Comparison of ENCODE assay signal across 1 cellular context in the genomic region with DNA sequence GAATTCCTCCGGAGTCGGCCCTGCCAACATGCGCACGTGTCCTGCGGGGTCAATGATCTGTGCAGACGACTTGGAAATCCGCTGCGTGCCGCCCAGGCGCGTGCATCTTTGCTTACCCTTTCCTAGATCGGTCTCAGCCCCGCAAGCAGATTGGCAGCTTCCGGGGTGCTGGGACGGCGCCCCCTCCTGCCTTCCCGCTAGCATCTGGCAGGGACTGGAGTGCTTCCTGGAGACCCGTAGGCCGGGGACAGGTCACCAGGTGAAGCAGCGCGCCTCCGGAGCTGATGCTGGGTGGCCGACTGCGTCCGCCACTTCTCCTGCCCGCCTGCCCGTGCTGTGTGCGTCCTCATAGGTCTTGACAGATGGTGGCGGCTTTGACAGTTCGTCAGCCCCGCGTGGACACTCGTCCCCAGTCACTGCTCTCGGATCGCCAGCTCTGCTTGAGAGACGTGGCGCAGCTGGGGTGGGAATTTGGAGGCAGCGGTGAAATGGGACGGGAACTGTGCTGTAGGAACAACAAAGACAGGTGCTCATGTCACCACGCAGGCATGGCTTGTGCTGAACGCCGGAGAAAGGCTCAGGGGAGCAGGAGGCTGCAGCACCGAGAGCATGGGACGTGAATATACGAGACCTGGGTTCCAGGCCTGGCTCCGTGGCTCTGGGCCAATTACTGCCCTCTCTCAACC.
TF ChIP-seq lines count a peak whose summit lies in the region.

No MANE protein-coding gene starts in this region.

TF ChIP-seq in WTC11, 78 proteins besides CTCF, POLR2A, EP300 and RAD21 (continued from another document):
- 0 out of 2 replicates have a peak, but pooled peaks have one; percentile 67 for TF ChIP-seq TP53 (CRISPR knock-in tag; IDR thresholded peaks at IDR 0.05)
- no peak for TF ChIP-seq NFYB (CRISPR knock-in tag; conservative IDR thresholded peaks at IDR 0.05; ENCODE audit: low read depth)
- TF ChIP-seq, protein P1, sequence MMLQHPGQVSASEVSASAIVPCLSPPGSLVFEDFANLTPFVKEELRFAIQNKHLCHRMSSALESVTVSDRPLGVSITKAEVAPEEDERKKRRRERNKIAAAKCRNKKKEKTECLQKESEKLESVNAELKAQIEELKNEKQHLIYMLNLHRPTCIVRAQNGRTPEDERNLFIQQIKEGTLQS (CRISPR knock-in tag; conservative IDR thresholded peaks at IDR 0.05), result no peak
- TF ChIP-seq RELA (CRISPR knock-in tag; IDR thresholded peaks at IDR 0.05; ENCODE audit: borderline replicate concordance), result peak; percentile 45; the same call in 1 of the 2 replicates
- TF ChIP-seq SOX15 (CRISPR knock-in tag; IDR thresholded peaks at IDR 0.05), result no peak
- 0 out of 2 replicates have a peak, but pooled peaks have one; percentile 44 for TF ChIP-seq ZNF138 (CRISPR knock-in tag; conservative IDR thresholded peaks at IDR 0.05)
- no peak for TF ChIP-seq JUN (CRISPR knock-in tag; IDR thresholded peaks at IDR 0.05)
- TF ChIP-seq ZNF232 (CRISPR knock-in tag; IDR thresholded peaks at IDR 0.05), result no peak
- no peak for TF ChIP-seq ERG (CRISPR knock-in tag; IDR thresholded peaks at IDR 0.05)
- no peak for TF ChIP-seq FOXK1 (CRISPR knock-in tag; IDR thresholded peaks at IDR 0.05)
- TF ChIP-seq ZNF423 (CRISPR knock-in tag; IDR thresholded peaks at IDR 0.05), result no peak
- no peak for TF ChIP-seq ZNF317 (CRISPR knock-in tag; IDR thresholded peaks at IDR 0.05; ENCODE audit: borderline replicate concordance, low read depth)
- TF ChIP-seq ZNF416 (CRISPR knock-in tag; IDR thresholded peaks at IDR 0.05), result no peak
- TF ChIP-seq, protein P2, sequence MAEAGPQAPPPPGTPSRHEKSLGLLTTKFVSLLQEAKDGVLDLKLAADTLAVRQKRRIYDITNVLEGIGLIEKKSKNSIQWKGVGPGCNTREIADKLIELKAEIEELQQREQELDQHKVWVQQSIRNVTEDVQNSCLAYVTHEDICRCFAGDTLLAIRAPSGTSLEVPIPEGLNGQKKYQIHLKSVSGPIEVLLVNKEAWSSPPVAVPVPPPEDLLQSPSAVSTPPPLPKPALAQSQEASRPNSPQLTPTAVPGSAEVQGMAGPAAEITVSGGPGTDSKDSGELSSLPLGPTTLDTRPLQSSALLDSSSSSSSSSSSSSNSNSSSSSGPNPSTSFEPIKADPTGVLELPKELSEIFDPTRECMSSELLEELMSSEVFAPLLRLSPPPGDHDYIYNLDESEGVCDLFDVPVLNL (CRISPR knock-in tag; IDR thresholded peaks at IDR 0.05; ENCODE audit: borderline replicate concordance, low read depth), result no peak
